ENCODE assay signal across 34 cellular contexts in genomic region chr6:18963439-18963838, GRCh38.
"Had no signal": no experiment of that assay in that cellular context is flagged by ENCODE, and none has a peak within 500 bp of the region (broad histone marks: within the 10 kb centered on the region; RNA-seq: fewer than 3 reads in every experiment).

No MANE protein-coding gene starts in this region.

- H3K4me2 ChIP-seq: KMS-11 had no signal

- H3K36me3 ChIP-seq: MG63 had no signal

- H3K27me3 ChIP-seq: MG63 had no signal

- DNase-seq: Kasumi-1, KG1, MG63, MM.1S, MV-4-11, NCI-H1048, NCI-H1092, NCI-H1092 treated with DMSO at 0.1 percent for 48 hours, NCI-H1105, NCI-H1105 treated with DMSO at 0.1 percent for 48 hours, NCI-H1417, NCI-H1417 treated with DMSO at 0.1 percent for 48 hours, NCI-H1436, NCI-H1436 treated with DMSO at 0.1 percent for 48 hours, NCI-H146, NCI-H1694, NCI-H1694 treated with DMSO at 0.1 percent for 48 hours, NCI-H187, NCI-H187 treated with DMSO at 0.1 percent for 48 hours, NCI-H1930, NCI-H2029, NCI-H2029 treated with DMSO at 0.1 percent for 48 hours, NCI-H2081, NCI-H2081 treated with DMSO at 0.1 percent for 48 hours, NCI-H2107, NCI-H2171, NCI-H2171 treated with DMSO at 0.1 percent for 48 hours, NCI-H2227 treated with DMSO at 0.1 percent for 48 hours, NCI-H226, NCI-H345, NCI-H446, NCI-H446 treated with DMSO at 0.1 percent for 48 hours, NCI-H510A had no signal

- H3K9ac ChIP-seq: KMS-11 had no signal

- H3K9me3 ChIP-seq: MG63 had no signal

- H3K4me3 ChIP-seq: MG63 had no signal

- H3K27ac ChIP-seq: KMS-11 had no signal
